ENCODE assay signal across 2 cellular contexts in genomic region chr15:28308718-28309117, GRCh38.
TF ChIP-seq lines count a peak whose summit lies in the region.

No MANE protein-coding gene starts in this region.

TF ChIP-seq in HEK293T, 16 proteins besides CTCF, POLR2A, EP300 and RAD21:
- peak; percentile 44 for TF ChIP-seq L3MBTL2 (conservative IDR thresholded peaks at IDR 0.05)

TF ChIP-seq in K562, 482 proteins besides CTCF, POLR2A, EP300 and RAD21:
- TF ChIP-seq ZNF280A (IDR thresholded peaks at IDR 0.05; ENCODE audit: low read depth, partially characterized antibody) = peak; percentile 82
- TF ChIP-seq TRIM28 (IDR thresholded peaks at IDR 0.05) = 0 out of 2 replicates have a peak, but pooled peaks have one; percentile 29
- TF ChIP-seq TRIM24 (IDR thresholded peaks at IDR 0.05) = 0 out of 4 replicates have a peak, but pooled peaks of 1 of the 2 experiments have one; percentile 15
- TF ChIP-seq ZNF445 (CRISPR knock-in tag; IDR thresholded peaks at IDR 0.05; ENCODE audit: low read depth) = peak; percentile 84
- TF ChIP-seq MGA (IDR thresholded peaks at IDR 0.05) = peak; percentile 62; the same call in 1 of the 2 replicates
- peak; percentile 63; the same call in 1 of the 2 replicates for TF ChIP-seq ZNF324 (CRISPR knock-in tag; IDR thresholded peaks at IDR 0.05)
- peak; percentile 64; the same call in 1 of the 2 replicates for TF ChIP-seq XRCC3 (IDR thresholded peaks at IDR 0.05)
